ENCODE assay signal across 1 cellular context in genomic region chr1:11907275-11908138, GRCh38.
TF ChIP-seq lines count a peak whose summit lies in the region.

No MANE protein-coding gene starts in this region.

TF ChIP-seq in K562, 482 proteins besides CTCF, POLR2A, EP300 and RAD21 (continued from another document and continues in another):
- TF ChIP-seq ZBTB40 (IDR thresholded peaks at IDR 0.05) (peak; percentile 87), ZBTB40 (CRISPR knock-in tag; IDR thresholded peaks at IDR 0.05) (no peak), TAF1 (IDR thresholded peaks at IDR 0.05; ENCODE audit: control insufficient read depth, extremely low read depth, insufficient read depth, low read length, severe bottlenecking) (no peak), MCM3 (IDR thresholded peaks at IDR 0.05) (no peak), RBM25 (IDR thresholded peaks at IDR 0.05; ENCODE audit: low read depth, low read length, severe bottlenecking) (no peak), XRCC5 (IDR thresholded peaks at IDR 0.05; ENCODE audit: low read depth, low read length) (peak; percentile 57; the same call in 1 of the 2 replicates), L3MBTL2 (IDR thresholded peaks at IDR 0.05) (peak; percentile 52; the same call in 1 of the 2 replicates), ERF (CRISPR knock-in tag; IDR thresholded peaks at IDR 0.05) (no peak), ZNF586 (CRISPR knock-in tag; conservative IDR thresholded peaks at IDR 0.05) (no peak), SIRT6 (IDR thresholded peaks at IDR 0.05; ENCODE audit: low read depth, low read length) (no peak), SMARCA4 (IDR thresholded peaks at IDR 0.05) (0 out of 2 replicates have a peak, but pooled peaks have one; percentile 12), ZNF76 (CRISPR knock-in tag; IDR thresholded peaks at IDR 0.05; ENCODE audit: borderline replicate concordance) (peak; percentile 87; the same call in 1 of the 2 replicates), MEIS2 (IDR thresholded peaks at IDR 0.05; ENCODE audit: partially characterized antibody) (peak; percentile 32), TCF7L2 (IDR thresholded peaks at IDR 0.05; ENCODE audit: low read depth, low read length) (no peak), ZNF384 (IDR thresholded peaks at IDR 0.05; ENCODE audit: low read depth, low read length) (peak; percentile 53; the same call in 1 of the 2 replicates), KLF1 (tag; IDR thresholded peaks at IDR 0.05) (peak; percentile 75; the same call in 1 of the 2 replicates), CREB5 (CRISPR knock-in tag; IDR thresholded peaks at IDR 0.05) (no peak), ZKSCAN1 (IDR thresholded peaks at IDR 0.05; ENCODE audit: low read depth, low read length) (0 out of 2 replicates have a peak, but pooled peaks have one; percentile 11), TCF7 (IDR thresholded peaks at IDR 0.05; ENCODE audit: borderline replicate concordance) (no peak; the same call in 1 of the 2 replicates), HDAC2 (IDR thresholded peaks at IDR 0.05) (peak; percentile 21; the same call in 1 of the 2 replicates), ZNF766 (CRISPR knock-in tag; conservative IDR thresholded peaks at IDR 0.05) (peak; percentile 83; the same call in 1 of the 2 replicates), ZNF282 (CRISPR knock-in tag; IDR thresholded peaks at IDR 0.05) (no peak), HDAC8 (tag; IDR thresholded peaks at IDR 0.05) (0 out of 2 replicates have a peak, but pooled peaks have one; percentile 41), SMARCC2 (IDR thresholded peaks at IDR 0.05; ENCODE audit: low read depth) (peak; percentile 40; the same call in 1 of the 2 replicates), BRCA1 (IDR thresholded peaks at IDR 0.05) (no peak), BRCA1 (CRISPR knock-in tag; IDR thresholded peaks at IDR 0.05) (no peak), GTF2A2 (tag; IDR thresholded peaks at IDR 0.05) (peak; percentile 100), YBX1 (IDR thresholded peaks at IDR 0.05) (no peak), ZNF584 (CRISPR knock-in tag; IDR thresholded peaks at IDR 0.05; ENCODE audit: low read depth) (no peak), CEBPG (CRISPR knock-in tag; IDR thresholded peaks at IDR 0.05) (no peak), CEBPG (tag; conservative IDR thresholded peaks at IDR 0.05 in 1 of 2, IDR thresholded peaks at IDR 0.05 in 1 of 2) (peak in 1 of 2 experiments; percentile 3; a peak in 1 of 4 replicates), NBN (IDR thresholded peaks at IDR 0.05; ENCODE audit: low read depth) (no peak), RCOR1 (IDR thresholded peaks at IDR 0.05; ENCODE audit: borderline replicate concordance in 1 of 2, low read depth in 2 of 2, low read length in 2 of 2) (peak in 1 of 2 experiments; percentile 12; a peak in 1 of 4 replicates), HMGXB4 (CRISPR knock-in tag; IDR thresholded peaks at IDR 0.05) (0 out of 2 replicates have a peak, but pooled peaks have one; percentile 14), SMC3 (conservative IDR thresholded peaks at IDR 0.05; ENCODE audit: insufficient read depth, low read depth, low read length) (peak; percentile 93), NFYB (IDR thresholded peaks at IDR 0.05; ENCODE audit: extremely low read depth, insufficient read length) (peak; percentile 13), AFF1 (IDR thresholded peaks at IDR 0.05; ENCODE audit: low read depth in 1 of 2, partially characterized antibody in 2 of 2) (peak in 1 of 2 experiments; percentile 92), SREBF1 (IDR thresholded peaks at IDR 0.05; ENCODE audit: borderline replicate concordance, low read depth, low read length) (no peak), NFATC3 (IDR thresholded peaks at IDR 0.05) (no peak), CEBPB (tag; IDR thresholded peaks at IDR 0.05) (0 out of 2 replicates have a peak, but pooled peaks have one; percentile 5), NR3C1 (CRISPR knock-in tag; IDR thresholded peaks at IDR 0.05) (no peak), ZBTB7A (IDR thresholded peaks at IDR 0.05; ENCODE audit: borderline replicate concordance, control insufficient read depth, low read depth, low read length) (peak; percentile 22; the same call in 1 of the 2 replicates), GTF2B (IDR thresholded peaks at IDR 0.05; ENCODE audit: extremely low read depth, insufficient read length) (peak; percentile 100), EP400 (IDR thresholded peaks at IDR 0.05) (no peak), SPI1 (IDR thresholded peaks at IDR 0.05; ENCODE audit: borderline replicate concordance, low read depth, low read length) (no peak), ZFPM2 (CRISPR knock-in tag; IDR thresholded peaks at IDR 0.05) (no peak), TOE1 (IDR thresholded peaks at IDR 0.05; ENCODE audit: borderline replicate concordance) (no peak), TOE1 (CRISPR knock-in tag; IDR thresholded peaks at IDR 0.05; ENCODE audit: borderline replicate concordance, low read depth) (no peak), SNAPC5 (CRISPR knock-in tag; IDR thresholded peaks at IDR 0.05) (peak; percentile 100), HINFP (tag; conservative IDR thresholded peaks at IDR 0.05; ENCODE audit: low read depth) (no peak), ATF7 (IDR thresholded peaks at IDR 0.05) (peak; percentile 93), CAMTA2 (CRISPR knock-in tag; conservative IDR thresholded peaks at IDR 0.05) (no peak)
